ENCODE assay signal across 30 cellular contexts in genomic region chr12:25939606-25940005, GRCh38.
"Had no signal": no experiment of that assay in that cellular context is flagged by ENCODE, and none has a peak within 500 bp of the region (broad histone marks: within the 10 kb centered on the region; RNA-seq: fewer than 3 reads in every experiment).

No MANE protein-coding gene starts in this region.

- H3K27ac ChIP-seq: ascending aorta, breast epithelium, cardiac muscle cell, colonic mucosa, epithelial cell of prostate, esophagus squamous epithelium, gastroesophageal sphincter, heart right ventricle, WERI-Rb-1 had no signal

- H3K36me3 ChIP-seq: ascending aorta, breast epithelium, cardiac muscle cell, colonic mucosa, esophagus squamous epithelium, gastroesophageal sphincter, heart right ventricle, WERI-Rb-1 had no signal

- DNase-seq: activated B cell treated with CpG ODN at 0.5 μM for 24 hours; activated CD4-positive, alpha-beta memory T cell treated with anti-CD3 and anti-CD28 coated beads for 36 hours; activated CD4-positive, alpha-beta T cell treated with anti-CD3 and anti-CD28 coated beads for 36 hours; activated CD4-positive, alpha-beta T cell treated with anti-CD3 and anti-CD28 coated beads, Interleukin-2, amount 10 ng/mL, durations not matched to agents 24 days and 14 days; activated CD4-positive, CD25-positive, alpha-beta regulatory T cell treated with anti-CD3 and anti-CD28 coated beads, Interleukin-2, amount 50 U/mL, for 72 hours; activated CD8-positive, alpha-beta memory T cell treated with anti-CD3 and anti-CD28 coated beads, Interleukin-2, amount 10 ng/mL, durations not matched to agents 7 days and 5 days; activated CD8-positive, alpha-beta memory T cell treated with anti-CD3 and anti-CD28 coated beads, Interleukin-2, amount 50 U/mL, for 4 hours; activated CD8-positive, alpha-beta T cell treated with anti-CD3 and anti-CD28 coated beads, Interleukin-2, amount 10 ng/mL, durations not matched to agents 7 days and 5 days; activated effector memory CD4-positive, alpha-beta T cell treated with anti-CD3 and anti-CD28 coated beads, Interleukin-2, amount 50 U/mL, for 16 hours; activated naive CD4-positive, alpha-beta T cell treated with anti-CD3 and anti-CD28 coated beads for 36 hours; activated naive CD8-positive, alpha-beta T cell treated with anti-CD3 and anti-CD28 coated beads, Interleukin-2, amount 10 ng/mL, durations not matched to agents 7 days and 5 days; activated T-cell treated with anti-CD3 and anti-CD28 coated beads, Interleukin-2, amount 50 U/mL, for 1 hour; activated T-cell treated with anti-CD3 and anti-CD28 coated beads, Interleukin-2, amount 50 U/mL, for 48 hours; central memory CD4-positive, alpha-beta T cell; cerebellar nuclear complex; colonic mucosa; effector CD8-positive, alpha-beta T cell; esophagus squamous epithelium; foreskin melanocyte; heart right ventricle; T-helper 17 cell; T1000; WERI-Rb-1 had no signal

- H3K4me1 ChIP-seq: ascending aorta, breast epithelium, colonic mucosa, esophagus squamous epithelium, gastroesophageal sphincter, heart right ventricle had no signal

- H3K27me3 ChIP-seq: ascending aorta, breast epithelium, cardiac muscle cell, colonic mucosa, esophagus squamous epithelium, gastroesophageal sphincter, heart right ventricle had no signal

- ATAC-seq: activated CD4-positive, alpha-beta T cell treated with anti-CD3 and anti-CD28 coated beads for 36 hours; activated CD8-positive, alpha-beta memory T cell treated with anti-CD3 and anti-CD28 coated beads, Interleukin-2, amount 10 ng/mL, durations not matched to agents 7 days and 5 days; activated CD8-positive, alpha-beta T cell treated with anti-CD3 and anti-CD28 coated beads, Interleukin-2, amount 10 ng/mL, durations not matched to agents 7 days and 5 days; gastroesophageal sphincter; heart right ventricle; T-helper 17 cell had no signal

- H3K4me3 ChIP-seq: ascending aorta, breast epithelium, cardiac muscle cell, colonic mucosa, esophagus squamous epithelium, gastroesophageal sphincter, heart right ventricle had no signal

- FAIRE-seq: endometrium, endothelial cell of umbilical vein had no signal

- H3K9me3 ChIP-seq: ascending aorta, breast epithelium, colonic mucosa, esophagus squamous epithelium, gastroesophageal sphincter, heart right ventricle had no signal
